In the genomic region with DNA sequence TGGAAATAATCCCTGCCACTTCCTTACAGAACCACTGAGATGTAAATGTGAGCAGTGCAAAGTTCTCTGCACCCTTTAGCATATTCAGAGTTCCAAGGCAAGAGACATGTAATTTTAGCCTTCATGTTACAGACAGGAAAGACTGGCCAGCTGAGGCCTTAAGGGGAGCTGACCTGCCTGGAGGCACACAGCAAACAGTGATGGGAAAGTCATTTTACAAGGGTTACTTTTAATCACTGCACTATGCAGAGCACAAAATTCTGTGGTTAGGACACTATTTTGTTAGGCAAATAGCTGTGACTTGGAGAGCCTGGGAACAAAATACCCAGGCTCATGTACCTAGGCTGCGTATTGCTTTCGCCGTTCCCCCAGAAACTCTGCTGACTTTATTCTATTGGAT, we compare ENCODE assay signal across 18 cellular contexts. TPM values are rescaled to one million over a fixed set of nuclear protein-coding genes. Genes with fewer than 3 reads are reported as not detected.
DNase-seq lines count a peak whose midpoint lies in the region; ATAC-seq and TF ChIP-seq lines count a peak whose summit lies in the region.
"Had no signal": no experiment of that assay in that cellular context is flagged by ENCODE, and none has a peak within 500 bp of the region (broad histone marks: within the 10 kb centered on the region; RNA-seq: fewer than 3 reads in every experiment).

No MANE protein-coding gene starts in this region.

- H3K9ac ChIP-seq in MM.1S (ENCODE audit: low read length), result no peak overlapping the region

- H3K9me3 Mint-ChIP-seq in memory B cell (no peaks in the 10 kb centered on the region), type B pancreatic cell (no peaks in the 10 kb centered on the region)

- no peaks in the 10 kb centered on the region for H3K9me2 ChIP-seq in MM.1S (replicated peaks; ENCODE audit: insufficient read depth, low read length)

- H3K79me2 ChIP-seq in MM.1S (ENCODE audit: low read length), result peaks cover 49% of the 10 kb centered on the region

- no peaks in the 10 kb centered on the region for H3K4me1 ChIP-seq in MM.1S (ENCODE audit: low read length)
- H3K4me1 ChIP-seq in mucosa of descending colon (ENCODE audit: low read depth), result peaks cover 26% of the 10 kb centered on the region
- H3K4me1 ChIP-seq: HAP-1 had no signal

- intact Hi-C loops in mucosa of descending colon (cut with DNase I, micrococcal nuclease), result no loop called here

- H3K9me3 ChIP-seq in MM.1S (replicated peaks; ENCODE audit: insufficient read depth, low read length) (no peaks in the 10 kb centered on the region), mucosa of descending colon (no peaks in the 10 kb centered on the region)
- H3K9me3 ChIP-seq: gastroesophageal sphincter, HAP-1, ovary had no signal

- 0 out of 2 replicates have a peak, but pooled peaks cover 3% of the 10 kb centered on the region for H4K20me1 ChIP-seq in MM.1S (ENCODE audit: insufficient read depth, low read length)

- no peaks in the 10 kb centered on the region for H3K27me3 ChIP-seq in MM.1S (replicated peaks; ENCODE audit: insufficient read depth, low read length)
- H3K27me3 ChIP-seq: gastroesophageal sphincter, ovary had no signal

- TF ChIP-seq CTCF in MM.1S (IDR thresholded peaks at IDR 0.05; ENCODE audit: low read length) (no peak), type B pancreatic cell (conservative IDR thresholded peaks at IDR 0.05) (no peak), mucosa of descending colon (IDR thresholded peaks at IDR 0.05) (no peak)

- no peak overlapping the region for H2AFZ ChIP-seq in MM.1S (ENCODE audit: low read length)

- H3K4me3 ChIP-seq in MM.1S (ENCODE audit: low read length), result no peak overlapping the region
- H3K4me3 ChIP-seq in mucosa of descending colon, result no peak overlapping the region
- H3K4me3 ChIP-seq: gastroesophageal sphincter, HAP-1, ovary had no signal

- H3K4me2 ChIP-seq in MM.1S (ENCODE audit: low read depth, low read length), result no peak overlapping the region

- ATAC-seq in GM19397 (IDR thresholded peaks at IDR 0.05; ENCODE audit: unreplicated experiment) (peak; percentile 39), memory B cell (ENCODE audit: low read depth) (peak; percentile 23), mucosa of descending colon (no peak)
- ATAC-seq: gastroesophageal sphincter had no signal

- H3K27ac Mint-ChIP-seq in memory B cell (peak overlapping the region; percentile 81), type B pancreatic cell (no peak overlapping the region)

- H3K36me3 Mint-ChIP-seq in memory B cell (peaks cover 39% of the 10 kb centered on the region), type B pancreatic cell (peaks cover 17% of the 10 kb centered on the region)

- no peak overlapping the region for H3K27ac ChIP-seq in MM.1S (ENCODE audit: low read length)
- H3K27ac ChIP-seq: ovary had no signal

- peak; percentile 29 for DNase-seq in EH (ENCODE audit: low read depth)
- DNase-seq in NCI-H1048 (lab: John Stamatoyannopoulos, UW), result peak; percentile 68
- DNase-seq in memory B cell (ENCODE audit: low spot score in 2 of 2), result no peak
- no peak for DNase-seq in MM.1S
- no peak for DNase-seq in occipital lobe (lab: John Stamatoyannopoulos, UW)
- DNase-seq in type B pancreatic cell (ENCODE audit: extremely low spot score, unreplicated experiment), result no peak
- DNase-seq in mucosa of descending colon, result no peak
- DNase-seq: activated CD4-positive, alpha-beta T cell treated with anti-CD3 and anti-CD28 coated beads for 1 hour; activated effector memory CD4-positive, alpha-beta T cell treated with anti-CD3 and anti-CD28 coated beads, Interleukin-2, amount 50 U/mL, for 16 hours; amniotic stem cell; central memory CD4-positive, alpha-beta T cell; NCI-H69; ovary; stimulated activated CD4-positive, alpha-beta T cell treated with anti-CD3 and anti-CD28 coated beads, Interleukin-4, amount 100 ng/mL, for 4 hours; T1000 had no signal

- peaks cover 3% of the 10 kb centered on the region; the same call in 1 of the 2 replicates for H3F3A ChIP-seq in MM.1S (ENCODE audit: insufficient read depth, low read length)

- H3K27me3 Mint-ChIP-seq in memory B cell, result no peaks in the 10 kb centered on the region
- H3K27me3 Mint-ChIP-seq in type B pancreatic cell, result no peaks in the 10 kb centered on the region

- H3K36me3 ChIP-seq in MM.1S (replicated peaks; ENCODE audit: insufficient read depth, low read length) (peaks cover 41% of the 10 kb centered on the region), mucosa of descending colon (ENCODE audit: low read depth) (no peaks in the 10 kb centered on the region)
- H3K36me3 ChIP-seq: ovary had no signal

- H3K4me1 Mint-ChIP-seq in memory B cell, result peaks cover 31% of the 10 kb centered on the region
- H3K4me1 Mint-ChIP-seq in type B pancreatic cell (ENCODE audit: unreplicated experiment), result no peaks in the 10 kb centered on the region

- H3K4me3 Mint-ChIP-seq in memory B cell (peak overlapping the region; percentile 48), type B pancreatic cell (no peak overlapping the region)

RNA-seq across cellular contexts. Expression of a gene that starts 30.2 kb away (rescaled TPM):
- total RNA-seq in occipital lobe (18.1 TPM), type B pancreatic cell (ENCODE audit: low replicate concordance) (63.6 and 89.2 TPM in 2 replicates), mucosa of descending colon (100 to 1,000 TPM; 140 to 218 (median 156) TPM)

RNA-seq across cellular contexts. Expression of a gene that starts 46.6 kb away (rescaled TPM):
- 74.7 TPM for total RNA-seq in occipital lobe
- 42.8 and 200 TPM in 2 replicates for total RNA-seq in type B pancreatic cell (ENCODE audit: low replicate concordance)
- total RNA-seq in mucosa of descending colon, result 100 to 1,000 TPM in 1 of 3 donors, 10 to 100 TPM in 2; 21.4 to 180 (median 68.0) TPM

Comparison
In these comparisons a context has a peak if more than half of its experiments do, and no peak if none do; other contexts are left out.
1. DNase-seq: peak in EH (single experiment) and NCI-H1048 (single experiment); none in memory B cell (0 of 2), MM.1S (single experiment), occipital lobe (single experiment), type B pancreatic cell (single experiment) and mucosa of descending colon (0 of 3).